In genomic region chr17:51707216-51707615, GRCh38 we compare ENCODE assay signal across 21 cellular contexts.
"Had no signal": no experiment of that assay in that cellular context is flagged by ENCODE, and none has a peak within 500 bp of the region (broad histone marks: within the 10 kb centered on the region; RNA-seq: fewer than 3 reads in every experiment).

No MANE protein-coding gene starts in this region.

- ATAC-seq: esophagus mucosa; gastrocnemius medialis; heart right ventricle; lower lobe of right lung; right cardiac atrium; stimulated activated effector memory CD8-positive, alpha-beta T cell treated with anti-CD3 and anti-CD28 coated beads, Interleukin-12 subunit alpha, Interleukin-12 subunit beta, amount 100 ng/mL, for 72 hours; upper lobe of right lung had no signal

- FAIRE-seq: pancreas, small intestine had no signal

- H3K36me3 ChIP-seq: colonic mucosa, gastrocnemius medialis, heart right ventricle, left ventricle myocardium inferior, lower lobe of right lung, pancreas, tibial artery, upper lobe of right lung, vagina had no signal

- H3K27ac ChIP-seq: colonic mucosa, gastrocnemius medialis, heart right ventricle, left ventricle myocardium inferior, lower lobe of right lung, pancreas, tibial artery, upper lobe of right lung, vagina had no signal

- H3K4me1 ChIP-seq: colonic mucosa, lower lobe of right lung, upper lobe of right lung, vagina had no signal

- H3K9me3 ChIP-seq: colonic mucosa, gastrocnemius medialis, heart right ventricle, left ventricle myocardium inferior, lower lobe of right lung, pancreas, tibial artery, upper lobe of right lung, vagina had no signal

- H3K27me3 ChIP-seq: colonic mucosa, gastrocnemius medialis, pancreas, tibial artery, upper lobe of right lung, vagina had no signal

- H3K4me3 ChIP-seq: colonic mucosa, gastrocnemius medialis, heart right ventricle, left ventricle myocardium inferior, lower lobe of right lung, pancreas, tibial artery, upper lobe of right lung, vagina had no signal

- DNase-seq: colonic mucosa; effector CD4-positive, alpha-beta T cell; gastrocnemius medialis; heart right ventricle; hypothalamus; islet precursor cell; left ventricle myocardium inferior; lower lobe of right lung; mesenchymal stem cell; naive B cell; occipital lobe; pancreas; right cardiac atrium; small intestine; stimulated activated CD4-positive, alpha-beta T cell treated with anti-CD3 and anti-CD28 coated beads, Interleukin-2, amount 100 ng/mL, for 48 hours; stimulated activated CD8-positive, alpha-beta memory T cell treated with anti-CD3 and anti-CD28 coated beads, Interleukin-4, amount 100 ng/mL, for 48 hours; tibial artery; upper lobe of right lung had no signal
